8 cellular contexts compared by ENCODE assay signal in the genomic region with DNA sequence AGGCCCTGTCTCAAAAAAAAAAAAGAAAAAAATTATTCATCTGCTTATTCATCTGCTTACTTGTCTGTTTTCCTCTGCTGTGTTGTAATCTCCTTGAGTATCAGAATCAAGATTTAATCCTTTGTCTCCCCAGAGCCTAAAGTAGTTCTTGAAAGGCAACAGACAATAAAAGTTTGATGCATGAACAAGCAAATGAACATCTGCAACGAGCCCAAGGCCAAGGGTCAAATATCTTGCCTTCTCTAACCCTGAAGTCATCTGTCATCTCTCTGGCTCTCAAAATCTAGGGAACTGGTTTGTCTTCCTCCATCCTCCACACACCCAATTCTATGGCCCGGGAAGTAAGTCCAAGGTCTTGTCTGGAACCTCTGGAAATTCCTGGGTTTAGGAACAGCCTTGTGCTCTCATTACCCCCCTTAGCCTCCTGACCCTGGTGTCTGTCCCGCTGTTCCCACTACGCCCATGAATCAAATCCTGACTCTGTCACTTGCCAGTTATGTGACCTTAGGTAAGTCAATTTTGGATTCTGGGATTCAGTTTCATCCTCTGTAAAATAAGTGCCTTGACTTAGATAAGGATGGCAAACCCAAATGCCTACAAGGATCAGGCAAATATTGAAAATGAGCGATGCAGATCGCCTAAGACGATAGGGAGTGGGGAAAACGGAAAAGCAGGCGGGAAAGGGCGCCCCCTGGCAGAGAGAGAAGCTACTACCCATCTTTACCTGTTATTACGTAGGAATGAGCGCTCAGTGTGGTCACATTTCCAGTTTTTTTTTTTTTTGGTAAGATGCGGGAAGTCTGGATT.
DNase-seq lines count a peak whose midpoint lies in the region; ATAC-seq and TF ChIP-seq lines count a peak whose summit lies in the region.

No MANE protein-coding gene starts in this region.

- POLR2A ChIA-PET in BJ (lab: Charles Lee): no interaction called here
- POLR2A ChIA-PET in activated CD4-positive, alpha-beta memory T cell treated with anti-CD3 and anti-CD28 coated beads for 36 hours (lab: Charles Lee): no interaction called here

- H3K27ac Mint-ChIP-seq in activated CD4-positive, alpha-beta memory T cell treated with anti-CD3 and anti-CD28 coated beads for 36 hours: no peak overlapping the region

- ATAC-seq in activated CD4-positive, CD25-positive, alpha-beta regulatory T cell treated with anti-CD3 and anti-CD28 coated beads, Interleukin-2, amount 50 U/mL, for 24 hours: no peak
- ATAC-seq in HG03342 (IDR thresholded peaks at IDR 0.05; ENCODE audit: unreplicated experiment) (no peak), HG02885 (IDR thresholded peaks at IDR 0.05; ENCODE audit: poor library complexity, unreplicated experiment) (no peak)

- peaks cover 4% of the 10 kb centered on the region for H3K27me3 Mint-ChIP-seq in activated CD4-positive, alpha-beta memory T cell treated with anti-CD3 and anti-CD28 coated beads for 36 hours

- H3K4me3 Mint-ChIP-seq in activated CD4-positive, alpha-beta memory T cell treated with anti-CD3 and anti-CD28 coated beads for 36 hours: no peak overlapping the region

- intact Hi-C loops in activated CD4-positive, alpha-beta memory T cell treated with anti-CD3 and anti-CD28 coated beads for 36 hours (cut with micrococcal nuclease): loop anchor here (1.0 to 5.0 kb wide), 2 partner anchors 199 to 215 kb away; no protein-coding TSS in a partner anchor

- no peak overlapping the region for H3K4me3 ChIP-seq in BJ (ENCODE audit: low read depth, low read length)

- no peaks in the 10 kb centered on the region for H3K36me3 ChIP-seq in BJ (ENCODE audit: control insufficient read depth, insufficient read depth, low read length)

- CTCF ChIA-PET in BJ (lab: Yijun Ruan, JAX): interaction anchor here (0.8 kb wide), 1 partner anchor 304 kb away, joined by 4 read pairs; no protein-coding TSS in a partner anchor
- CTCF ChIA-PET in activated CD4-positive, alpha-beta memory T cell treated with anti-CD3 and anti-CD28 coated beads for 36 hours (lab: Charles Lee): interaction anchor here (0.6 to 1.9 kb wide), 3 partner anchors 199 to 216 kb away, joined by 3 to 12 read pairs (median 4); no protein-coding TSS in a partner anchor

- no peaks in the 10 kb centered on the region for H3K4me1 Mint-ChIP-seq in activated CD4-positive, alpha-beta memory T cell treated with anti-CD3 and anti-CD28 coated beads for 36 hours (ENCODE audit: low read depth)

- DNase-seq in BJ (ENCODE audit: low read depth) (no peak), HCEC 1CT (peak; percentile 14), left kidney (ENCODE audit: low read depth, low spot score) (peak; percentile 36), NCI-H2081 (lab: John Stamatoyannopoulos, UW) (no peak)
- DNase-seq in activated CD4-positive, alpha-beta memory T cell treated with anti-CD3 and anti-CD28 coated beads for 36 hours: peak; percentile 47

- H3K9me3 Mint-ChIP-seq in activated CD4-positive, alpha-beta memory T cell treated with anti-CD3 and anti-CD28 coated beads for 36 hours: no peaks in the 10 kb centered on the region

- H3K27me3 ChIP-seq in BJ (ENCODE audit: control insufficient read depth, insufficient read depth, low read length): peaks cover 4% of the 10 kb centered on the region

- H3K36me3 Mint-ChIP-seq in activated CD4-positive, alpha-beta memory T cell treated with anti-CD3 and anti-CD28 coated beads for 36 hours: no peaks in the 10 kb centered on the region

- peak; percentile 43 for TF ChIP-seq CTCF in BJ (IDR thresholded peaks at IDR 0.05; ENCODE audit: insufficient read depth, low read depth, low read length)

Comparison
In these comparisons a context has a peak if more than half of its experiments do, and no peak if none do; other contexts are left out.
1. DNase-seq: peak in HCEC 1CT (single experiment), activated CD4-positive, alpha-beta memory T cell treated with anti-CD3 and anti-CD28 coated beads for 36 hours (single experiment) and left kidney (single experiment); none in BJ (single experiment) and NCI-H2081 (0 of 2).